8 cellular contexts compared by ENCODE assay signal in the genomic region with DNA sequence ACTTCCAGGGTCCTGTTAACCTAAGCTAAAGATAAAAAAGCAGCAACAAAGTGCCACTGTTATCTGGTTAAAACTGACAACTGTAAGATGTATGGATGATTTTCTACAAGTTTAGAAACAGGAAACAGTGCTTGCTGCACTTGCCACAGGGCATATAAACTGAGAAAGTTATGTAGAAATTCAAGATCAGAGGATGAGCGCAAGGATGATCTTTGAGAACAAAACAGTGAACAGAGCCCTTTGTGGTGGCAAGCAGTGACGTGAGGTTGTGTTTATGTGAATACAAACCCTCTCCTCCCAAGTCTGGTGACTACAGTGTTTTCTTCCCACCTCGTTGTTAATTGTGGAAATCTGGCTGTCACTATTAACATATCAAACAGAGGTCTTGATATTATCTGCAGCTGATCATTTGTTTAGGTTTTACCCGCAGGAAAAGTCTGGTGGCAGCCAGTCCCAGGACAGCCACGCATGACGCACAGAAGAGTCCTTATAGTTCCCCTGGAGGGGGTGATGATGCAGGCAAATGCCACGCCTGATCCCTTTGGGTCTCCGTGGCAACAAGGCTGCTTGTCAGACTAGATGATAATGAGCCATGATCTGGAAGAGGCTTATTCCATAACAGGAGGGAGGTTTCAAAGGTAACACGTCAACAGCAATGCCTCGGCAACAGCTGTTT. TPM values are rescaled to one million over a fixed set of nuclear protein-coding genes. Genes with fewer than 3 reads are reported as not detected.
DNase-seq lines count a peak whose midpoint lies in the region; ATAC-seq and TF ChIP-seq lines count a peak whose summit lies in the region.

No MANE protein-coding gene starts in this region.

- peak; percentile 47 for DNase-seq in SIG-M5 treated with dmso at 0.1 percent for 504 hours (lab: John Stamatoyannopoulos, UW; ENCODE audit: unreplicated experiment)
- no peak for DNase-seq in SIG-M5 (lab: John Stamatoyannopoulos, UW)
- peak; percentile 59 for DNase-seq in activated CD4-positive, alpha-beta T cell treated with anti-CD3 and anti-CD28 coated beads for 1 hour
- DNase-seq in choroid plexus epithelial cell (ENCODE audit: low read depth) = peak; percentile 71
- peak; percentile 46 for DNase-seq in naive B cell
- peak; percentile 71 for DNase-seq in stimulated activated naive CD4-positive, alpha-beta T cell treated with Interleukin-2 at 50 U/mL for 16 hours (lab: John Stamatoyannopoulos, UW)
- no peak for DNase-seq in NCI-H1694 (lab: John Stamatoyannopoulos, UW)
- no peak for DNase-seq in NCI-H1105 (lab: John Stamatoyannopoulos, UW)

- H3K4me1 Mint-ChIP-seq in naive B cell = peaks cover 22 to 32% (median 25%) of the 10 kb centered on the region in 3 donors

- H3K4me3 Mint-ChIP-seq in naive B cell = peak overlapping the region in 4 of 8 donors; percentile 7 to 51 (median 16)

- peak overlapping the region; percentile 52 to 97 (median 86) for H3K27ac Mint-ChIP-seq in naive B cell

- no peaks in the 10 kb centered on the region for H3K36me3 Mint-ChIP-seq in naive B cell

- no peaks in the 10 kb centered on the region for H3K9me3 Mint-ChIP-seq in naive B cell

- TF ChIP-seq CTCF in choroid plexus epithelial cell (conservative IDR thresholded peaks at IDR 0.05; ENCODE audit: low read depth, low read length) = no peak

- H3K4me3 ChIP-seq in choroid plexus epithelial cell (ENCODE audit: low read depth, low read length) = no peak overlapping the region

- no peaks in the 10 kb centered on the region for H3K27me3 Mint-ChIP-seq in naive B cell

- ATAC-seq in naive B cell (ENCODE audit: low read depth in 2 of 2) = peak; percentile 54 to 59

RNA-seq across cellular contexts. Expression of gene TNFAIP3, which starts 43.1 kb away (rescaled TPM):
- 10 to 100 TPM in 5 of 6 donors, 1 to 10 TPM in 1; 4.0 to 48.4 (median 33.8) TPM for polyA plus RNA-seq in naive B cell (ENCODE audit: low read depth in 6 of 6)

Comparison
In these comparisons a context has a peak if more than half of its experiments do, and no peak if none do; other contexts are left out.
1. DNase-seq: peak in SIG-M5 treated with dmso at 0.1 percent for 504 hours (single experiment), activated CD4-positive, alpha-beta T cell treated with anti-CD3 and anti-CD28 coated beads for 1 hour (single experiment), choroid plexus epithelial cell (single experiment), naive B cell (single experiment) and stimulated activated naive CD4-positive, alpha-beta T cell treated with Interleukin-2 at 50 U/mL for 16 hours (single experiment); none in SIG-M5 (single experiment), NCI-H1694 (single experiment) and NCI-H1105 (single experiment).